20 cellular contexts compared by ENCODE assay signal in genomic region chr12:80810874-80811273, GRCh38.
"Had no signal": no experiment of that assay in that cellular context is flagged by ENCODE, and none has a peak within 500 bp of the region (broad histone marks: within the 10 kb centered on the region; RNA-seq: fewer than 3 reads in every experiment).

No MANE protein-coding gene starts in this region.

- H3K27me3 ChIP-seq: body of pancreas, Peyer's patch had no signal

- H3K4me3 ChIP-seq: body of pancreas, K562, Peyer's patch had no signal

- H3K36me3 ChIP-seq: Peyer's patch had no signal

- ATAC-seq: activated T-helper 17 cell treated with anti-CD3 and anti-CD28 coated beads, Interleukin-2, amount 50 U/mL, for 72 hours; body of pancreas; K562 had no signal

- H3K27ac ChIP-seq: body of pancreas, Peyer's patch had no signal

- DNase-seq: activated CD4-positive, alpha-beta memory T cell treated with anti-CD3 and anti-CD28 coated beads, Interleukin-2, amount 10 ng/mL, durations not matched to agents 7 days and 5 days; activated CD4-positive, alpha-beta T cell treated with anti-CD3 and anti-CD28 coated beads, Interleukin-2, amount 50 U/mL, for 1 hour; activated CD4-positive, CD25-positive, alpha-beta regulatory T cell; activated gamma-delta T cell; activated naive CD4-positive, alpha-beta T cell treated with anti-CD3 and anti-CD28 coated beads for 36 hours; activated T-cell treated with anti-CD3 and anti-CD28 coated beads for 4 hours; activated T-cell treated with anti-CD3 and anti-CD28 coated beads, Interleukin-2, amount 50 U/mL, for 48 hours; body of pancreas; NCI-H1092; NCI-H1417; NCI-H1930; NCI-H2171; NCI-H226; NCI-H526; NCI-H774; NK-92 treated with Interleukin-12 subunit alpha and Interleukin-12 subunit beta, amount 100 ng/mL, for 24 hours; Peyer's patch; SHP77 treated with DMSO at 0.1 percent for 48 hours had no signal

- H3K9me3 ChIP-seq: body of pancreas, Peyer's patch had no signal

- H3K4me1 ChIP-seq: body of pancreas, Peyer's patch had no signal
